8 cellular contexts compared by ENCODE assay signal in the genomic region with DNA sequence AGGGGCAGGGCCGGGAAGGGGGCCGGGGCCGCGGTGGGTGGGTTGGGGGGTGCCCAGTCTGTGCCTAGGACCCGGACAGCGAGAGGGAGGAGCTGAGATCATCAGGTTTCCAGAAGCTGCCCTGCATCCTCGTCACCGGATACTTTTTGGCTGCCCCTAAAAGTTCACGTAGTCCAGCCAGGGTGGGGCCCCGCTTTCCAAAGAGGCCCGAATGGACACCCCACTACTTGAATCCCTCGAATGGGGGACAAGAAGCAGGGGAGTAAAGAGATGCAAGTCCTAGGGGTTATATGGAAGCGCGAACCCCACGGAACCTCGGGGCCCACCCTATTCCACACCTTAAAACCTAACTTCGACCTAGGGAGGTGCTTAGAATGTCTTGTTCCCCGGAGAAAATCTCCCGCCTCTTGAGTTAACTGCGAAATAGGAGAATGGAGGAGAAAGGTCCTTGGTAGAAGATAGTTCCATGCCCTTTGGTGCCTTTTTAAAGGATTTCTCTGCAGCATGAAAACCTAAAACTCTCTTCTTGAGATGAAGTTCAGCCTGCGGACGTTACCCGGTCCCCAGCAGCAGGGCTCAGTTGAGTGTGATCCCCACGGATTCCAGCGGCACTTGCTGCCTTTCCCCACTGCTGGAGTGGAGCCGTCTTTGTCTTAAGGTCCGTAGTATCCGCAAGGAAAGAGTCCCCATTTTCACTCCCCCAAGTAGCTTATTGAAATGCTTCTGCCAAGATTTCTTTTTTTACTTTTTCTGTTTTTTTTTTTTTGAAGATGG. TPM values are rescaled to one million over a fixed set of nuclear protein-coding genes. Genes with fewer than 3 reads are reported as not detected.
DNase-seq lines count a peak whose midpoint lies in the region; TF ChIP-seq lines count a peak whose summit lies in the region.

No MANE protein-coding gene starts in this region.

- peaks cover 69% of the 10 kb centered on the region for H3K27me3 Mint-ChIP-seq in activated T-helper 2 cell treated with anti-CD3 and anti-CD28 coated beads, Interferon-gamma antibody, Interleukin-2, Interleukin-4, amounts not matched to agents 10 μg/mL and 5 μg/mL and 100 μg/mL, durations not matched to agents 14 hours and 24 hours and 36 hours (ENCODE audit: low read depth)

- H3K9me3 ChIP-seq in HEK293 (ENCODE audit: control insufficient read depth, insufficient read depth, low read depth, low read length) (no peaks in the 10 kb centered on the region), iPS-15b (ENCODE audit: control insufficient read depth, insufficient read depth, low read length) (no peaks in the 10 kb centered on the region), smooth muscle cell (replicated peaks; ENCODE audit: low read depth) (no peaks in the 10 kb centered on the region)

- peak overlapping the region; percentile 97 for H3K4me2 ChIP-seq in smooth muscle cell

- H2AFZ ChIP-seq in smooth muscle cell (ENCODE audit: low read depth) = peak overlapping the region; percentile 82

- peak overlapping the region; percentile 82 for H3K4me3 ChIP-seq in HEK293 (ENCODE audit: low read depth, low read length)
- H3K4me3 ChIP-seq in iPS-15b (ENCODE audit: low read depth, low read length) = peak overlapping the region; percentile 78
- peak overlapping the region; percentile 98 for H3K4me3 ChIP-seq in smooth muscle cell

- POLR2A ChIA-PET in HEK293 (lab: Yijun Ruan, JAX) = interaction anchor here (1.0 kb wide), 1 partner anchor 150 kb away, joined by 3 read pairs; no protein-coding TSS in a partner anchor

- H3K36me3 ChIP-seq in HEK293 (ENCODE audit: control insufficient read depth in 2 of 2, insufficient read depth in 1 of 2, low read length in 2 of 2) (peaks cover 0 to 7% of the 10 kb centered on the region in 2 experiments; a peak in 1 of 3 replicates), iPS-15b (ENCODE audit: control insufficient read depth, insufficient read depth, low read length) (no peaks in the 10 kb centered on the region), smooth muscle cell (ENCODE audit: low read depth) (no peaks in the 10 kb centered on the region)

- H4K20me1 ChIP-seq in smooth muscle cell (ENCODE audit: low read depth) = peaks cover 37% of the 10 kb centered on the region

- no peak for TF ChIP-seq CTCF in HEK293 (tag by site-specific recombination; IDR thresholded peaks at IDR 0.05)
- TF ChIP-seq CTCF in smooth muscle cell (IDR thresholded peaks at IDR 0.05; ENCODE audit: borderline replicate concordance, insufficient read depth, poor library complexity, severe bottlenecking) = no peak

- H3K4me1 Mint-ChIP-seq in activated T-helper 2 cell treated with anti-CD3 and anti-CD28 coated beads, Interferon-gamma antibody, Interleukin-2, Interleukin-4, amounts not matched to agents 10 μg/mL and 5 μg/mL and 100 μg/mL, durations not matched to agents 14 hours and 24 hours and 36 hours (ENCODE audit: low read depth) = peaks cover 8% of the 10 kb centered on the region

- peaks cover 43% of the 10 kb centered on the region for H3K27me3 ChIP-seq in iPS-15b (ENCODE audit: control insufficient read depth, insufficient read depth, low read length)
- H3K27me3 ChIP-seq in smooth muscle cell (ENCODE audit: low read depth) = no peaks in the 10 kb centered on the region

- H3K79me2 ChIP-seq in smooth muscle cell (ENCODE audit: low read depth) = peaks cover 41% of the 10 kb centered on the region

- H3K9ac ChIP-seq in iPS-15b (ENCODE audit: low read depth, low read length) = no peak overlapping the region
- peak overlapping the region; percentile 67 for H3K9ac ChIP-seq in smooth muscle cell (ENCODE audit: low read depth)

- H3K36me3 Mint-ChIP-seq in activated T-helper 2 cell treated with anti-CD3 and anti-CD28 coated beads, Interferon-gamma antibody, Interleukin-2, Interleukin-4, amounts not matched to agents 10 μg/mL and 5 μg/mL and 100 μg/mL, durations not matched to agents 14 hours and 24 hours and 36 hours (ENCODE audit: low read depth) = no peaks in the 10 kb centered on the region

- H3F3A ChIP-seq in smooth muscle cell (ENCODE audit: low read depth) = peaks cover 3% of the 10 kb centered on the region

- 49% methylated on average over 22 of the region's 28 CpGs for WGBS in smooth muscle cell (ENCODE audit: low lambda C conversion rate)

- no peak for DNase-seq in activated T-helper 2 cell treated with anti-CD3 and anti-CD28 coated beads, Interferon-gamma antibody, Interleukin-2, Interleukin-4, amounts not matched to agents 10 μg/mL and 5 μg/mL and 100 μg/mL, durations not matched to agents 14 hours and 24 hours and 36 hours (ENCODE audit: low spot score)
- DNase-seq in smooth muscle cell (lab: John Stamatoyannopoulos, UW; ENCODE audit: unreplicated experiment) = no peak
- DNase-seq in inferior parietal cortex (ENCODE audit: extremely low spot score) = no peak
- no peak for DNase-seq in NAMALWA (ENCODE audit: low spot score)
- DNase-seq in activated CD4-positive, alpha-beta T cell treated with anti-CD3 and anti-CD28 coated beads, Interleukin-2, amount 50 U/mL, for 4 hours = no peak
- DNase-seq in amniotic stem cell (lab: John Stamatoyannopoulos, UW) = no peak

- H3K27ac ChIP-seq in HEK293 (ENCODE audit: extremely low read depth, low read depth, low read length) (no peak overlapping the region), smooth muscle cell (ENCODE audit: low read depth) (peak overlapping the region; percentile 58)

- CTCF ChIA-PET in HEK293 (lab: Yijun Ruan, JAX) = interaction anchor here (0.6 to 1.8 kb wide), 6 partner anchors 20 to 808 kb away, joined by 3 to 8 read pairs (median 4); no protein-coding TSS in a partner anchor

- intact Hi-C loops in activated T-helper 2 cell treated with anti-CD3 and anti-CD28 coated beads, Interferon-gamma antibody, Interleukin-2, Interleukin-4, amounts not matched to agents 10 μg/mL and 5 μg/mL and 100 μg/mL, durations not matched to agents 14 hours and 24 hours and 36 hours (cut with micrococcal nuclease) = loop anchor here (1.0 to 5.0 kb wide), 2 partner anchors 57 to 237 kb away; no protein-coding TSS in a partner anchor

- no peaks in the 10 kb centered on the region for H3K9me3 Mint-ChIP-seq in activated T-helper 2 cell treated with anti-CD3 and anti-CD28 coated beads, Interferon-gamma antibody, Interleukin-2, Interleukin-4, amounts not matched to agents 10 μg/mL and 5 μg/mL and 100 μg/mL, durations not matched to agents 14 hours and 24 hours and 36 hours

- no peak overlapping the region for H3K27ac Mint-ChIP-seq in activated T-helper 2 cell treated with anti-CD3 and anti-CD28 coated beads, Interferon-gamma antibody, Interleukin-2, Interleukin-4, amounts not matched to agents 10 μg/mL and 5 μg/mL and 100 μg/mL, durations not matched to agents 14 hours and 24 hours and 36 hours

- H3K4me3 Mint-ChIP-seq in activated T-helper 2 cell treated with anti-CD3 and anti-CD28 coated beads, Interferon-gamma antibody, Interleukin-2, Interleukin-4, amounts not matched to agents 10 μg/mL and 5 μg/mL and 100 μg/mL, durations not matched to agents 14 hours and 24 hours and 36 hours (ENCODE audit: low read depth) = peak overlapping the region; percentile 48

- H3K4me1 ChIP-seq in HEK293 (ENCODE audit: control insufficient read depth, insufficient read depth, low read length) = no peaks in the 10 kb centered on the region
- H3K4me1 ChIP-seq in iPS-15b (ENCODE audit: control insufficient read depth, insufficient read depth, low read length) = no peaks in the 10 kb centered on the region
- H3K4me1 ChIP-seq in smooth muscle cell (ENCODE audit: low read depth) = peaks cover 36% of the 10 kb centered on the region

TF ChIP-seq in HEK293, 187 proteins besides CTCF, POLR2A, EP300 and RAD21:
- TF ChIP-seq ZNF335 (tag by site-specific recombination; conservative IDR thresholded peaks at IDR 0.05) (peak; percentile 13), ZNF155 (tag by site-specific recombination; IDR thresholded peaks at IDR 0.05) (no peak), ZNF24 (tag by site-specific recombination; IDR thresholded peaks at IDR 0.05) (no peak), ZNF501 (tag by site-specific recombination; IDR thresholded peaks at IDR 0.05) (no peak), PRDM1 (tag by site-specific recombination; IDR thresholded peaks at IDR 0.05) (0 out of 2 replicates have a peak, but pooled peaks have one; percentile 9), SP3 (tag by site-specific recombination; IDR thresholded peaks at IDR 0.05) (peak; percentile 15), ZNF341 (tag by site-specific recombination; IDR thresholded peaks at IDR 0.05; ENCODE audit: low read depth) (peak; percentile 74)
- TF ChIP-seq, protein P1, sequence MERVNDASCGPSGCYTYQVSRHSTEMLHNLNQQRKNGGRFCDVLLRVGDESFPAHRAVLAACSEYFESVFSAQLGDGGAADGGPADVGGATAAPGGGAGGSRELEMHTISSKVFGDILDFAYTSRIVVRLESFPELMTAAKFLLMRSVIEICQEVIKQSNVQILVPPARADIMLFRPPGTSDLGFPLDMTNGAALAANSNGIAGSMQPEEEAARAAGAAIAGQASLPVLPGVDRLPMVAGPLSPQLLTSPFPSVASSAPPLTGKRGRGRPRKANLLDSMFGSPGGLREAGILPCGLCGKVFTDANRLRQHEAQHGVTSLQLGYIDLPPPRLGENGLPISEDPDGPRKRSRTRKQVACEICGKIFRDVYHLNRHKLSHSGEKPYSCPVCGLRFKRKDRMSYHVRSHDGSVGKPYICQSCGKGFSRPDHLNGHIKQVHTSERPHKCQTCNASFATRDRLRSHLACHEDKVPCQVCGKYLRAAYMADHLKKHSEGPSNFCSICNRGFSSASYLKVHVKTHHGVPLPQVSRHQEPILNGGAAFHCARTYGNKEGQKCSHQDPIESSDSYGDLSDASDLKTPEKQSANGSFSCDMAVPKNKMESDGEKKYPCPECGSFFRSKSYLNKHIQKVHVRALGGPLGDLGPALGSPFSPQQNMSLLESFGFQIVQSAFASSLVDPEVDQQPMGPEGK (tag by site-specific recombination; IDR thresholded peaks at IDR 0.05) = 0 out of 2 replicates have a peak, but pooled peaks have one; percentile 7

RNA-seq across cellular contexts. Expression of a gene that starts 2.1 kb away (rescaled TPM):
- 0.21 TPM in 2 replicates for total RNA-seq in activated T-helper 2 cell treated with anti-CD3 and anti-CD28 coated beads, Interferon-gamma antibody, Interleukin-2, Interleukin-4, amounts not matched to agents 10 μg/mL and 5 μg/mL and 100 μg/mL, durations not matched to agents 14 hours and 24 hours and 36 hours
- 56.6 and 57.3 TPM in 2 replicates for total RNA-seq in smooth muscle cell
- polyA plus RNA-seq in smooth muscle cell = 9.9 and 10.6 TPM in 2 replicates

Comparison
In these comparisons a context has a peak if more than half of its experiments do, and no peak if none do; other contexts are left out.
1. RNA of a gene that starts 2.1 kb away (total RNA-seq): 56.6 to 57.3 TPM in smooth muscle cell; 0.21 TPM in activated T-helper 2 cell treated with anti-CD3 and anti-CD28 coated beads, Interferon-gamma antibody, Interleukin-2, Interleukin-4, amounts not matched to agents 10 μg/mL and 5 μg/mL and 100 μg/mL, durations not matched to agents 14 hours and 24 hours and 36 hours; every median in the first group is over 10 times any median in the second.
2. Peak in every context shown above with its lines, with median percentiles within 50 percentile points of each other: H3K4me3 ChIP-seq.